10 cellular contexts compared by ENCODE assay signal in the genomic region with DNA sequence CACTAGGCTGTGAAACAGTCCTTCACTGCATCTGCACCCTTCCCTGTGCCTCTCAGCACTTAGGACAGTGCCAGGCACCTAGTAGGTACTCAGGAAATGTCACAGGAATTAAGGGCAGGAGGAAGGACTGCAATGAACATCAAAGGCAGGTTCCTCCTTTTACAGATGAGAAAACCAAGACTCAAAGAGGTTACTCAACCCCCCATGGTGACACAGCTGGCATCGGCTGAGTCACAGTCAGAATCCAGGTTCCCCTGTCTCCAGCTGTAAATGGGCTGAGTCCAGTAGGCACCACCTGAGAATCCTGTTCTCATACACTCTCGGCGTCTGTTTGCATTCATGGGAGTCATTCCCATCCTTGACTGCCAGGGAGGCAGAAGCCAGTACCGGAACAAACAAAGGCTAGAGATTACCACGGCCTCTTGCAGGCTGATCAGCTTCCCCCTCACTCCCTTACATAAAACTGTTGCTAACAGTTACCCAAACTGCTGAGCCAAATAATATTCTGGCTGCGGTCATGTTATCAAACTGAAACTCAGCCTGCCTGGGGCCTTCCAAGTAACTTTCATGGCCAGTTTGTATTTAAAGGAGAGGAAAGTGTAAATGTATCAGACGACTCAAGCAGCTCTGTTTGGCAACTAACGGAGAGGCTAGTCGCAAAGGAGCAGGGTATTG.
DNase-seq lines count a peak whose midpoint lies in the region; ATAC-seq and TF ChIP-seq lines count a peak whose summit lies in the region.
"Had no signal": no experiment of that assay in that cellular context is flagged by ENCODE, and none has a peak within 500 bp of the region (broad histone marks: within the 10 kb centered on the region; RNA-seq: fewer than 3 reads in every experiment).

No MANE protein-coding gene starts in this region.

- ATAC-seq in body of pancreas (peak; percentile 38), upper lobe of right lung (peak; percentile 57), HG03045 (IDR thresholded peaks at IDR 0.05; ENCODE audit: unreplicated experiment) (no peak)
- ATAC-seq: T-cell had no signal

- intact Hi-C loops in body of pancreas (cut with DNase I) (no loop called here), upper lobe of right lung (cut with DNase I) (no loop called here)

- 51 to 81% methylated on average over 9 of the region's 9 CpGs for WGBS in body of pancreas, 2 donors

- H3K27ac ChIP-seq in body of pancreas (peak overlapping the region in 2 of 4 donors; percentile 39 to 51), upper lobe of right lung (peak overlapping the region; percentile 65)

- TF ChIP-seq CTCF in body of pancreas (IDR thresholded peaks at IDR 0.05) (no peak), upper lobe of right lung (IDR thresholded peaks at IDR 0.05) (no peak)

- H3K27me3 ChIP-seq in body of pancreas, result no peaks in the 10 kb centered on the region
- H3K27me3 ChIP-seq in upper lobe of right lung, result no peaks in the 10 kb centered on the region

- DNase-seq in NCI-H1417 (lab: John Stamatoyannopoulos, UW) (peak in 2 of 3 experiments; percentile 43 to 61), NCI-H1417 treated with DMSO at 0.1 percent for 48 hours (lab: John Stamatoyannopoulos, UW) (no peak), body of pancreas (peak in 2 of 4 donors; percentile 37 to 71), iPS-NIHi7 (ENCODE audit: extremely low spot score) (peak; percentile 36), upper lobe of right lung (no peak), NK-92 (lab: John Stamatoyannopoulos, UW; ENCODE audit: unreplicated experiment) (no peak), SIG-M5 (lab: John Stamatoyannopoulos, UW) (no peak)
- DNase-seq: NCI-H1105 treated with DMSO at 0.1 percent for 48 hours, T-cell had no signal

- no peaks in the 10 kb centered on the region for H3K36me3 ChIP-seq in body of pancreas (replicated peaks in 1 of 2; ENCODE audit: insufficient read depth in 1 of 2, low read depth in 2 of 2)
- H3K36me3 ChIP-seq in upper lobe of right lung, result peaks cover 3% of the 10 kb centered on the region

- no peaks in the 10 kb centered on the region for H3K9me3 ChIP-seq in body of pancreas
- H3K9me3 ChIP-seq in upper lobe of right lung, result no peaks in the 10 kb centered on the region

- TF ChIP-seq POLR2A in body of pancreas (IDR thresholded peaks at IDR 0.05), result no peak

- no peak overlapping the region for H3K4me3 ChIP-seq in body of pancreas
- no peak overlapping the region for H3K4me3 ChIP-seq in upper lobe of right lung

- H3K4me1 ChIP-seq in body of pancreas (no peaks in the 10 kb centered on the region), upper lobe of right lung (no peaks in the 10 kb centered on the region)

Comparison
In these comparisons a context has a peak if more than half of its experiments do, and no peak if none do; other contexts are left out.
1. DNase-seq: peak in NCI-H1417 (2 of 3) and iPS-NIHi7 (single experiment); none in NCI-H1417 treated with DMSO at 0.1 percent for 48 hours (single experiment), upper lobe of right lung (single experiment), NK-92 (single experiment) and SIG-M5 (single experiment).